8 cellular contexts compared by ENCODE assay signal in the genomic region with DNA sequence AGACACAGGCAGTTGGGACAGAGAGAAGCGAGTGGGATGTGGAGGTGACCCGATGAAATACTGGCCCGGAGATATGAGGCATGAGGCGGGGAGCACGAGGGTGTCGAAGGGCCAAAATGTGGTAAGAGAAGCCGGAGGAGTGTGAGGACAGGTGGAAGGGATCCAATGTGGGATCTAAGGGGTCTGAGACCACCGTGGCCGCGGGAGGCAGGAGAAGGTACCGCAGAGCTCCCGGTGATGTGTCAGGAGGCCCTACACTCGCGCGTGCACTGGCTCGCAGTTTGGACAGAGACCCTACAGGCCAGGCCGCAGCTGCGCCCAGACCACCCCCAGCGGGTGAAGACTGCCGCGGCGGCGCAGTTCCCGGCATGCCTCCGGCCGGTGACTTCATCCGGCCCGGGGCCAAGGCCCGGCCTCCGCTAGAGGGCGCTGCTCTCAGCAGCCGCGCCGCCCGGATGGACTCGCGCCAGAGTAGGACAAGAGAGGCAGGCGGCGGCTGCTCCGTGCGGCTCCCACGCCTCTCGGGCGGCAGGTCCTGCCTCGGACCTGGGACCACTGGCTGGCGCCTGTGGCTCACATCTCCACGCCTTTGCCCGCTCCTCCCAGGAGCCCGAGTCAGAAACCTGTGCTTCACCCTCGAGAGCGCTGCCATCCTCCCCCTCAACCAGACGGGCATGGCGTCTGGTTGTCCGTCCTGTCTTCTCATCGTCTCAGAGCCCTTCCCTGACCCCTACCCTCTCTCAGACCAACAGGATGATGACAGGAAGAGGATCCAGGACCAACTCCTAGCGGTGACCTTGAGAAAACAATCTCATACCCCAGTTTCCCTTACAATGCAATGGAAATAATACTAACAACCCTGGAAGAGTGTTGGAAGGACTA. TPM values are rescaled to one million over a fixed set of nuclear protein-coding genes. Genes with fewer than 3 reads are reported as not detected.
DNase-seq lines count a peak whose midpoint lies in the region; ATAC-seq and TF ChIP-seq lines count a peak whose summit lies in the region.

No MANE protein-coding gene starts in this region.

- H3K36me3 ChIP-seq in HUES64 (ENCODE audit: insufficient read depth, low read length) (no peaks in the 10 kb centered on the region), Panc1 (ENCODE audit: control insufficient read depth, insufficient read depth, low read length) (no peaks in the 10 kb centered on the region)

- peak overlapping the region; percentile 66 to 87 (median 86) for H3K4me3 Mint-ChIP-seq in nephron
- H3K4me3 Mint-ChIP-seq in stimulated activated naive CD8-positive, alpha-beta T cell treated with anti-CD3 and anti-CD28 coated beads, Interleukin-15, Interleukin-2, amounts not matched to agents 100 ng/mL and 50 ng/mL, for 24 hours = peak overlapping the region; percentile 80

- DNase-seq in DMS53 (lab: John Stamatoyannopoulos, UW) = peak; percentile 95
- DNase-seq in Panc1 (ENCODE audit: low read depth, low spot score) = peak; percentile 52
- DNase-seq in activated T-helper 1 cell treated with anti-CD3 and anti-CD28 coated beads, Interleukin-2, amount 50 U/mL, for 16 hours (ENCODE audit: low read depth in 1 of 2, low spot score in 1 of 2) = peak; percentile 85
- peak; percentile 86 for DNase-seq in fibroblast of pulmonary artery (ENCODE audit: low read depth)

- CTCF ChIA-PET in Panc1 (lab: Charles Lee) = no interaction called here

- intact Hi-C loops in Panc1 (cut with micrococcal nuclease; ENCODE audit: unreplicated experiment) = no loop called here

- peaks cover 17% of the 10 kb centered on the region for H3K4me1 Mint-ChIP-seq in nephron
- peaks cover 31% of the 10 kb centered on the region for H3K4me1 Mint-ChIP-seq in stimulated activated naive CD8-positive, alpha-beta T cell treated with anti-CD3 and anti-CD28 coated beads, Interleukin-15, Interleukin-2, amounts not matched to agents 100 ng/mL and 50 ng/mL, for 24 hours (ENCODE audit: low read depth)

- H3K9ac ChIP-seq in HUES64 (ENCODE audit: low read depth, low read length) = peak overlapping the region; percentile 70

- H3K9me3 ChIP-seq in HUES64 (ENCODE audit: insufficient read depth, low read depth, low read length) (no peaks in the 10 kb centered on the region), Panc1 (ENCODE audit: control insufficient read depth, insufficient read depth, low read depth, low read length) (no peaks in the 10 kb centered on the region)

- POLR2A ChIA-PET in Panc1 (lab: Charles Lee) = interaction anchor here (0.6 kb wide), 1 partner anchor 96 kb away, joined by 6 read pairs; no protein-coding TSS in a partner anchor

- H3K4me1 ChIP-seq in HUES64 (ENCODE audit: insufficient read depth, low read length) (peaks cover 12% of the 10 kb centered on the region; the same call in 1 of the 2 replicates), Panc1 (ENCODE audit: control insufficient read depth, insufficient read depth, low read length) (peaks cover 10% of the 10 kb centered on the region)

- WGBS in HUES64 = 17% methylated on average over 56 of the region's 56 CpGs

- peak overlapping the region; percentile 71; the same call in 1 of the 2 replicates for H3K27ac ChIP-seq in HUES64 (ENCODE audit: low read depth, low read length)
- H3K27ac ChIP-seq in Panc1 (ENCODE audit: low read length) = peak overlapping the region; percentile 89

- H3K27ac Mint-ChIP-seq in nephron = peak overlapping the region; percentile 86 to 91 (median 86)
- peak overlapping the region; percentile 87 for H3K27ac Mint-ChIP-seq in stimulated activated naive CD8-positive, alpha-beta T cell treated with anti-CD3 and anti-CD28 coated beads, Interleukin-15, Interleukin-2, amounts not matched to agents 100 ng/mL and 50 ng/mL, for 24 hours

- in situ Hi-C loops in Panc1 (cut with HindIII; ENCODE audit: low pct_unique_long_range_greater_than_20kb, low sequenced_read_pairs) = loop anchor here (25.0 kb wide), 1 partner anchor 106 kb away; a partner anchor contains a TSS

- no peaks in the 10 kb centered on the region for H3K9me3 Mint-ChIP-seq in nephron
- no peaks in the 10 kb centered on the region for H3K9me3 Mint-ChIP-seq in stimulated activated naive CD8-positive, alpha-beta T cell treated with anti-CD3 and anti-CD28 coated beads, Interleukin-15, Interleukin-2, amounts not matched to agents 100 ng/mL and 50 ng/mL, for 24 hours

- no peaks in the 10 kb centered on the region for H3K27me3 ChIP-seq in HUES64 (ENCODE audit: insufficient read depth, low read length)
- H3K27me3 ChIP-seq in Panc1 (ENCODE audit: control insufficient read depth, insufficient read depth, low read length) = no peaks in the 10 kb centered on the region

- TF ChIP-seq CTCF in Panc1 (IDR thresholded peaks at IDR 0.05) (peak; percentile 99), fibroblast of pulmonary artery (IDR thresholded peaks at IDR 0.05; ENCODE audit: low read length, missing control alignments) (peak; percentile 61), nephron (IDR thresholded peaks at IDR 0.05; ENCODE audit: unreplicated experiment in 3 of 3) (peak; percentile 97 to 100 (median 99))

- peak; percentile 77 for ATAC-seq in GM21447 (IDR thresholded peaks at IDR 0.05; ENCODE audit: unreplicated experiment)
- peak; percentile 93 for ATAC-seq in Panc1

- TSS peak; percentile 94 for BruUV-seq in Panc1 (replicated peaks; lab: Mats Ljungman, UMichigan)

- peak overlapping the region; percentile 58 for H3K4me3 ChIP-seq in HUES64 (ENCODE audit: low read length)
- H3K4me3 ChIP-seq in Panc1 (ENCODE audit: low read depth in 2 of 2, low read length in 2 of 2) = peak overlapping the region; percentile 54 to 58
- peak overlapping the region; percentile 53 for H3K4me3 ChIP-seq in fibroblast of pulmonary artery (replicated peaks; ENCODE audit: low read depth, low read length)

- peaks cover 7% of the 10 kb centered on the region for H3K27me3 Mint-ChIP-seq in nephron (ENCODE audit: low read depth)
- no peaks in the 10 kb centered on the region for H3K27me3 Mint-ChIP-seq in stimulated activated naive CD8-positive, alpha-beta T cell treated with anti-CD3 and anti-CD28 coated beads, Interleukin-15, Interleukin-2, amounts not matched to agents 100 ng/mL and 50 ng/mL, for 24 hours

- H3K36me3 Mint-ChIP-seq in nephron (ENCODE audit: low read depth) = no peaks in the 10 kb centered on the region
- H3K36me3 Mint-ChIP-seq in stimulated activated naive CD8-positive, alpha-beta T cell treated with anti-CD3 and anti-CD28 coated beads, Interleukin-15, Interleukin-2, amounts not matched to agents 100 ng/mL and 50 ng/mL, for 24 hours (ENCODE audit: low read depth) = no peaks in the 10 kb centered on the region

RNA-seq across cellular contexts. Expression of a gene that starts 35.4 kb away (rescaled TPM):
- polyA plus RNA-seq in HUES64 (2013, experiment 1 of 2) = 0.10 TPM
- polyA plus RNA-seq in HUES64 (2013, experiment 2 of 2) = 0.32 TPM
- 22.8 TPM for total RNA-seq in Panc1 (2021; ENCODE audit: unreplicated experiment)
- 25.8 TPM for polyA plus RNA-seq in Panc1 (2012; ENCODE audit: insufficient read length)

RNA-seq across cellular contexts. Expression of a gene that starts 43.2 kb away (rescaled TPM):
- 185 TPM for polyA plus RNA-seq in HUES64 (2013, experiment 1 of 2)
- 179 TPM for polyA plus RNA-seq in HUES64 (2013, experiment 2 of 2)
- 222 TPM for total RNA-seq in Panc1 (2021; ENCODE audit: unreplicated experiment)
- polyA plus RNA-seq in Panc1 (2012; ENCODE audit: insufficient read length) = 98.2 TPM

RNA-seq across cellular contexts. Expression of a gene that starts 47.1 kb away (rescaled TPM):
- not detected for polyA plus RNA-seq in HUES64 (2013, experiment 1 of 2)
- polyA plus RNA-seq in HUES64 (2013, experiment 2 of 2) = not detected
- not detected for total RNA-seq in Panc1 (2021; ENCODE audit: unreplicated experiment)
- polyA plus RNA-seq in Panc1 (2012; ENCODE audit: insufficient read length) = not detected

RNA-seq across cellular contexts. Expression of a gene that starts 55.4 kb away (rescaled TPM):
- 3.5 TPM for polyA plus RNA-seq in HUES64 (2013, experiment 1 of 2)
- polyA plus RNA-seq in HUES64 (2013, experiment 2 of 2) = 4.6 TPM
- not detected for total RNA-seq in Panc1 (2021; ENCODE audit: unreplicated experiment)
- polyA plus RNA-seq in Panc1 (2012; ENCODE audit: insufficient read length) = not detected

Comparison
In these comparisons a context has a peak if more than half of its experiments do, and no peak if none do; other contexts are left out.
1. Peak in every context shown above with its lines: DNase-seq, ATAC-seq, H3K4me3 ChIP-seq and H3K27ac ChIP-seq.